1 cellular context compared by ENCODE assay signal in the genomic region with DNA sequence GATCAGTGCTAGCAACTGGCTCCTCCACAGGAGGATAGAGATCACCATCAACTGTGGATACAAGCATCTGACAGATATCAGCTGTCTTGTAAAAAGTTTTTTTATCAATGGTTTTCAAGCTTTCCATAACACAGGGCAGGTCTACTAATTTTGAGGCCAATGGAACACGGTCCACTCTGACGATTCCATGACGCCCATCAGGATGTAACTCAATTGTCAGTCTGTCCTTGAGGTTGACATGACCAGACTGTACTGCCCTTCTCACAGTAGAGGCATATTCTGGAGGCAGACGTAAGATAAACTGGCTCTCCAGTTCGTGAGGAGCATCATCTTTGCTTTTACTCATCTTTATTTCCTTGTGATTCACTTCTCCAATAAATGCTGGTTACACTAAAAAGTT.
TF ChIP-seq lines count a peak whose summit lies in the region.

No MANE protein-coding gene starts in this region.

TF ChIP-seq in HCT116, 20 proteins besides CTCF, POLR2A, EP300 and RAD21 (continued from another document):
- TF ChIP-seq, protein P1, sequence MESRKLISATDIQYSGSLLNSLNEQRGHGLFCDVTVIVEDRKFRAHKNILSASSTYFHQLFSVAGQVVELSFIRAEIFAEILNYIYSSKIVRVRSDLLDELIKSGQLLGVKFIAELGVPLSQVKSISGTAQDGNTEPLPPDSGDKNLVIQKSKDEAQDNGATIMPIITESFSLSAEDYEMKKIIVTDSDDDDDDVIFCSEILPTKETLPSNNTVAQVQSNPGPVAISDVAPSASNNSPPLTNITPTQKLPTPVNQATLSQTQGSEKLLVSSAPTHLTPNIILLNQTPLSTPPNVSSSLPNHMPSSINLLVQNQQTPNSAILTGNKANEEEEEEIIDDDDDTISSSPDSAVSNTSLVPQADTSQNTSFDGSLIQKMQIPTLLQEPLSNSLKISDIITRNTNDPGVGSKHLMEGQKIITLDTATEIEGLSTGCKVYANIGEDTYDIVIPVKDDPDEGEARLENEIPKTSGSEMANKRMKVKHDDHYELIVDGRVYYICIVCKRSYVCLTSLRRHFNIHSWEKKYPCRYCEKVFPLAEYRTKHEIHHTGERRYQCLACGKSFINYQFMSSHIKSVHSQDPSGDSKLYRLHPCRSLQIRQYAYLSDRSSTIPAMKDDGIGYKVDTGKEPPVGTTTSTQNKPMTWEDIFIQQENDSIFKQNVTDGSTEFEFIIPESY (IDR thresholded peaks at IDR 0.05; ENCODE audit: extremely low read depth, insufficient replicate concordance, low read length), result no peak
- TF ChIP-seq TCF7L2 (IDR thresholded peaks at IDR 0.05; ENCODE audit: borderline replicate concordance, extremely low read depth, insufficient read depth, insufficient read length), result no peak
TF ChIP-seq in HCT116: peak in this region for 0.
